2 cellular contexts compared by ENCODE assay signal in the genomic region with DNA sequence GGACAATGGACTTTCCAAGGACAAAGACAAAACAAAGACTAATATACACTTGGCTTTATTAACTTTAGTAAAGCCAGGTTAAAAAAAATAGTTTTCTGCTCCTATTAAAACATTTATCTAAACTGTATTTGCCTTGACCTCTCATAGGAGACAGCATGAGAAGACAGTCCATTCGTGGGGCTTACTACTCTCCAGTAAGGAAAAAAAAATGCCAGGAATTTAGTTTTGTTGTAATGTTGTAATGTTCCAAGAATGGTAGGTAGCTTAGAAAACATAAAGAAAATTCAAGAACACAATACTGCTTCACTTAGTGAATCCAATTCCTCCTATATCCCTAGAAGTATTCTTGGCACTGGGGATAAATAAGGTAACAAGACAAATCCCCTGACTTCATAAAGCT.
TF ChIP-seq lines count a peak whose summit lies in the region.

No MANE protein-coding gene starts in this region.

TF ChIP-seq in SK-N-SH treated with all-trans-retinoic acid at 6 μM for 48 hours, 23 proteins besides CTCF, POLR2A, EP300 and RAD21 (continued from another document):
- TF ChIP-seq, protein P1, sequence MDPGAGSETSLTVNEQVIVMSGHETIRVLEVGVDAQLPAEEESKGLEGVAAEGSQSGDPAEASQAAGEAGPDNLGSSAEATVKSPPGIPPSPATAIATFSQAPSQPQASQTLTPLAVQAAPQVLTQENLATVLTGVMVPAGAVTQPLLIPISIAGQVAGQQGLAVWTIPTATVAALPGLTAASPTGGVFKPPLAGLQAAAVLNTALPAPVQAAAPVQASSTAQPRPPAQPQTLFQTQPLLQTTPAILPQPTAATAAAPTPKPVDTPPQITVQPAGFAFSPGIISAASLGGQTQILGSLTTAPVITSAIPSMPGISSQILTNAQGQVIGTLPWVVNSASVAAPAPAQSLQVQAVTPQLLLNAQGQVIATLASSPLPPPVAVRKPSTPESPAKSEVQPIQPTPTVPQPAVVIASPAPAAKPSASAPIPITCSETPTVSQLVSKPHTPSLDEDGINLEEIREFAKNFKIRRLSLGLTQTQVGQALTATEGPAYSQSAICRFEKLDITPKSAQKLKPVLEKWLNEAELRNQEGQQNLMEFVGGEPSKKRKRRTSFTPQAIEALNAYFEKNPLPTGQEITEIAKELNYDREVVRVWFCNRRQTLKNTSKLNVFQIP (CRISPR knock-in tag; IDR thresholded peaks at IDR 0.05; ENCODE audit: borderline replicate concordance, low read depth), result no peak
- no peak for TF ChIP-seq CSDC2 (CRISPR knock-in tag; IDR thresholded peaks at IDR 0.05)
- TF ChIP-seq RARB (CRISPR knock-in tag; IDR thresholded peaks at IDR 0.05), result no peak
- TF ChIP-seq, protein P2, sequence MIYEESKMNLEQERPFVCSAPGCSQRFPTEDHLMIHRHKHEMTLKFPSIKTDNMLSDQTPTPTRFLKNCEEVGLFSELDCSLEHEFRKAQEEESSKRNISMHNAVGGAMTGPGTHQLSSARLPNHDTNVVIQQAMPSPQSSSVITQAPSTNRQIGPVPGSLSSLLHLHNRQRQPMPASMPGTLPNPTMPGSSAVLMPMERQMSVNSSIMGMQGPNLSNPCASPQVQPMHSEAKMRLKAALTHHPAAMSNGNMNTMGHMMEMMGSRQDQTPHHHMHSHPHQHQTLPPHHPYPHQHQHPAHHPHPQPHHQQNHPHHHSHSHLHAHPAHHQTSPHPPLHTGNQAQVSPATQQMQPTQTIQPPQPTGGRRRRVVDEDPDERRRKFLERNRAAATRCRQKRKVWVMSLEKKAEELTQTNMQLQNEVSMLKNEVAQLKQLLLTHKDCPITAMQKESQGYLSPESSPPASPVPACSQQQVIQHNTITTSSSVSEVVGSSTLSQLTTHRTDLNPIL (CRISPR knock-in tag; IDR thresholded peaks at IDR 0.05; ENCODE audit: low read depth), result no peak
- no peak for TF ChIP-seq ESRRG (CRISPR knock-in tag; IDR thresholded peaks at IDR 0.05)
- TF ChIP-seq ISL1 (CRISPR knock-in tag; IDR thresholded peaks at IDR 0.05), result no peak
TF ChIP-seq in SK-N-SH treated with all-trans-retinoic acid at 6 μM for 48 hours: peak in this region for 0.

TF ChIP-seq in SK-N-SH, 30 proteins besides CTCF, POLR2A, EP300 and RAD21 (continued from another document):
- TF ChIP-seq, protein P3, sequence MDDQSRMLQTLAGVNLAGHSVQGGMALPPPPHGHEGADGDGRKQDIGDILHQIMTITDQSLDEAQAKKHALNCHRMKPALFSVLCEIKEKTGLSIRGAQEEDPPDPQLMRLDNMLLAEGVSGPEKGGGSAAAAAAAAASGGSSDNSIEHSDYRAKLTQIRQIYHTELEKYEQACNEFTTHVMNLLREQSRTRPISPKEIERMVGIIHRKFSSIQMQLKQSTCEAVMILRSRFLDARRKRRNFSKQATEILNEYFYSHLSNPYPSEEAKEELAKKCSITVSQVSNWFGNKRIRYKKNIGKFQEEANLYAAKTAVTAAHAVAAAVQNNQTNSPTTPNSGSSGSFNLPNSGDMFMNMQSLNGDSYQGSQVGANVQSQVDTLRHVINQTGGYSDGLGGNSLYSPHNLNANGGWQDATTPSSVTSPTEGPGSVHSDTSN (IDR thresholded peaks at IDR 0.05), result no peak
- no peak for TF ChIP-seq RFX5 (IDR thresholded peaks at IDR 0.05; ENCODE audit: low read length)
